Comparison of ENCODE assay signal across 18 cellular contexts in the genomic region with DNA sequence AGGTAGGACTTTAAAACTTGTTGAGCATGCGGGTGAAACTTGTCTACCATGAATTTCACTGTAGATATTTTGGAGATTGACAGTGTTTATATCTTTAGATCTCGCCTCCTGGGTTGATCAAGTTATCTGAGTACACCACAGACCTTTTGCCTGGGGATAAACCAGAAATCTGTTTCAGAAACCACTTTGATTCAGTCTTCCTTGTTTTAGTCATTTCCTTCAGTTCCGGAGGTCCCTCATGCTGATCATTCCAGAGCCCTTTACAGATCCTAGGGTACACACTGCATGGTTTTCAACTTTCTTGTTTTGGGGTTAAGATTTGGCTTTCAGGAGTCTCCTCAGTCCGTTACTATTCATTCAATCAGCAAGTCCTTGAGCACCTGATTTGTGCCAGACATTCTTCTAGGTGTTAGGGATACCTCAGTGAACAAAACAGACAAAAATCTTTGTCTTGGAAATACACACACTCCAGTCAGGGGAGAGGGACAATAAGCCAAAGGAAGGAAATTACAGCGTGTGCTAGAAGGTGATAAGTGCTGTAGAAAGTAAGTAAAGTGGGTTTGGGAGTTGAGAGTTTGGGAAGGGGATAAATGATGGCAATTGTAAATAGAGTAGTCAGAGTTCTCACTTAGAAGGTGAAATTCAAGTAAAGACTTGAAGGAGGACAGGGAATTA. TPM values are rescaled to one million over a fixed set of nuclear protein-coding genes. Genes with fewer than 3 reads are reported as not detected.
"Had no signal": no experiment of that assay in that cellular context is flagged by ENCODE, and none has a peak within 500 bp of the region (broad histone marks: within the 10 kb centered on the region; RNA-seq: fewer than 3 reads in every experiment).

No MANE protein-coding gene starts in this region.

- DNase-seq: activated CD4-positive, alpha-beta T cell treated with anti-CD3 and anti-CD28 coated beads, Interleukin-2, amount 50 U/mL, for 48 hours; activated naive CD4-positive, alpha-beta T cell; activated T-cell treated with anti-CD3 and anti-CD28 coated beads, Interleukin-2, amount 50 U/mL, for 72 hours; colonic mucosa; effector memory CD4-positive, alpha-beta T cell; erythroblast; glutamatergic neuron; immature natural killer cell; left colon; nephron progenitor cell; ovary; stimulated activated CD4-positive, alpha-beta T cell treated with anti-CD3 and anti-CD28 coated beads, Interleukin-15, amount 100 ng/mL, for 24 hours; stimulated activated CD4-positive, alpha-beta T cell treated with anti-CD3 and anti-CD28 coated beads, Interleukin-4, amount 100 ng/mL, for 24 hours; stomach had no signal

- H3K27me3 ChIP-seq: cardiac muscle cell, colonic mucosa, ovary, stomach had no signal

- H3K4me3 ChIP-seq: cardiac muscle cell, colonic mucosa, ovary, stomach had no signal

- H3K4me3 Mint-ChIP-seq: immature natural killer cell had no signal

- ATAC-seq: activated CD4-positive, CD25-positive, alpha-beta regulatory T cell treated with anti-CD3 and anti-CD28 coated beads, Interleukin-2, amount 50 U/mL, for 24 hours; activated T-cell treated with anti-CD3 and anti-CD28 coated beads, Interleukin-2, amount 50 U/mL, for 72 hours; left colon had no signal

- H3K9me3 ChIP-seq: colonic mucosa had no signal

- H3K4me1 ChIP-seq: colonic mucosa had no signal

- H3K27ac ChIP-seq: cardiac muscle cell, colonic mucosa, ovary had no signal

- H3K36me3 ChIP-seq: cardiac muscle cell, colonic mucosa, ovary, stomach had no signal

- H3K27ac Mint-ChIP-seq: nephron progenitor cell had no signal

RNA-seq across cellular contexts. Expression of gene NOD2, which starts 12.2 kb away (rescaled TPM):
- total RNA-seq: astrocyte, cardiac muscle cell had no signal

RNA-seq across cellular contexts. Expression of gene SNX20, which starts 24.5 kb away (rescaled TPM):
- total RNA-seq: astrocyte, cardiac muscle cell, renal cortical epithelial cell had no signal
- polyA plus RNA-seq: cardiac muscle cell had no signal
